ENCODE assay signal across 8 cellular contexts in genomic region chr13:109700176-109700575, GRCh38.
DNase-seq lines count a peak whose midpoint lies in the region; ATAC-seq and TF ChIP-seq lines count a peak whose summit lies in the region.

No MANE protein-coding gene starts in this region.

- ATAC-seq in T-helper 17 cell: peak; percentile 47
- ATAC-seq in GM18870 (IDR thresholded peaks at IDR 0.05; ENCODE audit: unreplicated experiment): no peak
- ATAC-seq in HG02981 (IDR thresholded peaks at IDR 0.05; ENCODE audit: unreplicated experiment): no peak

- no peak for TF ChIP-seq EP300 in stomach (IDR thresholded peaks at IDR 0.05)

- DNase-seq in CMK (ENCODE audit: low read depth): peak; percentile 87
- peak; percentile 74 for DNase-seq in NCI-H1436 (lab: John Stamatoyannopoulos, UW)
- DNase-seq in T-helper 17 cell: no peak
- DNase-seq in cardiac muscle cell (ENCODE audit: low read depth in 1 of 2, low spot score in 1 of 2): peak; percentile 75 to 95
- peak; percentile 75 for DNase-seq in stomach
- no peak for DNase-seq in cerebellar cortex (ENCODE audit: low spot score)

- peaks cover 33% of the 10 kb centered on the region for H3K27me3 Mint-ChIP-seq in T-helper 17 cell

- intact Hi-C loops in stomach (cut with DNase I; ENCODE audit: low total_unique reads): no loop called here

- H3K27ac Mint-ChIP-seq in T-helper 17 cell: peak overlapping the region; percentile 27

- no peak for TF ChIP-seq POLR2A in stomach (IDR thresholded peaks at IDR 0.05)

- H3K9me3 ChIP-seq in T-helper 17 cell (ENCODE audit: control insufficient read depth, low read length, poor library complexity, severe bottlenecking) (no peaks in the 10 kb centered on the region), cardiac muscle cell (ENCODE audit: low read depth) (no peaks in the 10 kb centered on the region), stomach (no peaks in the 10 kb centered on the region)

- no peak overlapping the region for H3K4me3 Mint-ChIP-seq in T-helper 17 cell

- no peak overlapping the region for H3K27ac ChIP-seq in cardiac muscle cell
- H3K27ac ChIP-seq in stomach: peak overlapping the region in 2 of 5 donors; percentile 14 to 51

- H3K27me3 ChIP-seq in cardiac muscle cell: no peaks in the 10 kb centered on the region
- peaks cover 0 to 2% (median 0%) of the 10 kb centered on the region in 3 donors for H3K27me3 ChIP-seq in stomach

- no peak for TF ChIP-seq CTCF in cardiac muscle cell (IDR thresholded peaks at IDR 0.05; ENCODE audit: low read depth, low read length)
- no peak for TF ChIP-seq CTCF in stomach (IDR thresholded peaks at IDR 0.05)

- H3K36me3 ChIP-seq in cardiac muscle cell (no peaks in the 10 kb centered on the region), stomach (no peaks in the 10 kb centered on the region)

- H3K4me1 ChIP-seq in cardiac muscle cell (ENCODE audit: low read depth) (peaks cover 3% of the 10 kb centered on the region), stomach (peaks cover 0 to 17% (median 6%) of the 10 kb centered on the region in 4 donors)

- H3K36me3 Mint-ChIP-seq in T-helper 17 cell (ENCODE audit: low read depth): no peaks in the 10 kb centered on the region

- H3K4me1 Mint-ChIP-seq in T-helper 17 cell: peaks cover 18% of the 10 kb centered on the region

- 4 to 29% (median 18%) methylated on average over 3 of the region's 3 CpGs for WGBS in stomach, 5 donors

- H3K4me3 ChIP-seq in cardiac muscle cell (no peak overlapping the region), stomach (no peak overlapping the region)

Comparison
In these comparisons a context has a peak if more than half of its experiments do, and no peak if none do; other contexts are left out.
1. DNase-seq: peak in CMK (single experiment), NCI-H1436 (single experiment), cardiac muscle cell (2 of 2) and stomach (single experiment); none in T-helper 17 cell (0 of 3) and cerebellar cortex (single experiment).